8 cellular contexts compared by ENCODE assay signal in genomic region chr1:220527279-220528048, GRCh38. TPM values are rescaled to one million over a fixed set of nuclear protein-coding genes. Genes with fewer than 3 reads are reported as not detected.
DNase-seq lines count a peak whose midpoint lies in the region; ATAC-seq and TF ChIP-seq lines count a peak whose summit lies in the region.

No MANE protein-coding gene starts in this region.

- H3K27me3 ChIP-seq in esophagus muscularis mucosa: peaks cover 0 to 4% (median 0%) of the 10 kb centered on the region in 4 donors
- no peaks in the 10 kb centered on the region for H3K27me3 ChIP-seq in muscle layer of colon (ENCODE audit: control insufficient read depth in 1 of 2, insufficient read depth in 2 of 2, low read length in 2 of 2)
- H3K27me3 ChIP-seq in vagina: no peaks in the 10 kb centered on the region

- H3K27ac Mint-ChIP-seq in HFFc6: no peak overlapping the region; the same call in 1 of the 2 replicates

- 6% methylated on average over 32 of the region's 32 CpGs for WGBS in esophagus muscularis mucosa

- no peak for TF ChIP-seq EP300 in esophagus muscularis mucosa (IDR thresholded peaks at IDR 0.05)

- H3K9me3 Mint-ChIP-seq in HFFc6: no peaks in the 10 kb centered on the region

- no peaks in the 10 kb centered on the region for H3K36me3 Mint-ChIP-seq in HFFc6 (ENCODE audit: low read depth)

- H3K36me3 ChIP-seq in esophagus muscularis mucosa: no peaks in the 10 kb centered on the region
- H3K36me3 ChIP-seq in muscle layer of colon (ENCODE audit: insufficient read depth, low read length): no peaks in the 10 kb centered on the region
- no peaks in the 10 kb centered on the region for H3K36me3 ChIP-seq in vagina

- intact Hi-C loops in esophagus muscularis mucosa (cut with DNase I): no loop called here
- intact Hi-C loops in vagina (cut with DNase I): no loop called here

- DNase-seq in EL (peak; percentile 11), HFFc6 (no peak), SW480 (ENCODE audit: low spot score) (peak; percentile 17), esophagus muscularis mucosa (ENCODE audit: extremely low spot score) (no peak), vagina (ENCODE audit: extremely low spot score in 2 of 2) (no peak)

- no peak for ATAC-seq in HG03571 (IDR thresholded peaks at IDR 0.05; ENCODE audit: unreplicated experiment)
- ATAC-seq in HG03521 (IDR thresholded peaks at IDR 0.05; ENCODE audit: unreplicated experiment): no peak

- TF ChIP-seq CTCF in HFFc6 (IDR thresholded peaks at IDR 0.05) (no peak), esophagus muscularis mucosa (IDR thresholded peaks at IDR 0.05) (no peak), vagina (IDR thresholded peaks at IDR 0.05) (no peak)

- peak overlapping the region; percentile 87 for H3K4me3 Mint-ChIP-seq in HFFc6

- TF ChIP-seq POLR2A in esophagus muscularis mucosa (IDR thresholded peaks at IDR 0.05; ENCODE audit: low read depth) (no peak), vagina (IDR thresholded peaks at IDR 0.05) (no peak)

- H3K4me1 Mint-ChIP-seq in HFFc6 (ENCODE audit: low read depth): peaks cover 10% of the 10 kb centered on the region

- H3K4me3 ChIP-seq in esophagus muscularis mucosa: peak overlapping the region; percentile 76 to 93 (median 90)
- peak overlapping the region; percentile 69 to 90 for H3K4me3 ChIP-seq in muscle layer of colon (ENCODE audit: low read depth in 1 of 2, low read length in 2 of 2)
- peak overlapping the region; percentile 71 to 88 for H3K4me3 ChIP-seq in vagina

- H3K4me1 ChIP-seq in esophagus muscularis mucosa: peaks cover 0 to 28% (median 22%) of the 10 kb centered on the region in 4 donors
- H3K4me1 ChIP-seq in muscle layer of colon (ENCODE audit: insufficient read depth, low read length): peaks cover 7% of the 10 kb centered on the region
- peaks cover 28% of the 10 kb centered on the region for H3K4me1 ChIP-seq in vagina

- H3K9me3 ChIP-seq in esophagus muscularis mucosa (no peaks in the 10 kb centered on the region), muscle layer of colon (ENCODE audit: low read length) (no peaks in the 10 kb centered on the region), vagina (no peaks in the 10 kb centered on the region)

- H3K27ac ChIP-seq in esophagus muscularis mucosa (replicated peaks in 1 of 4) (peak overlapping the region; percentile 86 to 90 (median 88)), muscle layer of colon (ENCODE audit: low read depth, low read length) (no peak overlapping the region), vagina (peak overlapping the region; percentile 86)

- H3K9ac ChIP-seq in muscle layer of colon (ENCODE audit: low read length): peak overlapping the region; percentile 56

- H3K27me3 Mint-ChIP-seq in HFFc6 (ENCODE audit: insufficient read depth): peaks cover 36% of the 10 kb centered on the region

RNA-seq across cellular contexts. Expression of gene MARK1, which starts 0.5 kb away (rescaled TPM):
- total RNA-seq in HFFc6 (2021; fragmentation: NEBNext Ultra II Directional; extraction: Animal tissue kit (Norgen Biotek cat#: 25700)): not detected
- total RNA-seq in esophagus muscularis mucosa: 10 to 100 TPM; 16.7 to 24.4 (median 17.6) TPM
- total RNA-seq in vagina: 13.0 TPM

Comparison
In these comparisons a context has a peak if more than half of its experiments do, and no peak if none do; other contexts are left out.
1. DNase-seq: peak in EL (single experiment) and SW480 (single experiment); none in HFFc6 (single experiment), esophagus muscularis mucosa (single experiment) and vagina (0 of 2).
2. RNA of gene MARK1, which starts 0.5 kb away (total RNA-seq): 16.7 to 24.4 TPM in esophagus muscularis mucosa and 13.0 TPM in vagina (single experiment); not detected in HFFc6; every median in the first group is over 10 times any median in the second.
3. Peak in every context shown above with its lines, with median percentiles within 50 percentile points of each other: H3K4me3 ChIP-seq.